ENCODE assay signal across 20 cellular contexts in the genomic region with DNA sequence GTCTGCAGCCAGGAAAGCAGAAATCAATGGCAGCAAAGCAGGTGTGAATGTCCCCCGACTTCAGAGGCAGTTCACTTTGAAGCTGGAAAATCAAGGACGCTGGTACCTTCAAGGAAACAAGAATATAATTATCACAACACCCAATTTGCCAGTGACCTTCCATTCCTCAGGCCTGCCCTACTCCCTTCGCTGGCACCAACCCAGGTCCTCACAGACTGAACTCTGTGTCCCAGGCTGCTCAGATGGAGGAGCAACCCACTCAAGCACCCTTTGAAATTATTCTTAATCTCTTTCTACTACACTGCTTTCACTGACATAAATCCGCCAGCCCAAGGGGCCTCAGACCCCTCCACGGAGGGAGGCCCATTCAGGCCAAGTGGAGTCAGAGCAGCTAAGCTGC.
DNase-seq lines count a peak whose midpoint lies in the region; ATAC-seq and TF ChIP-seq lines count a peak whose summit lies in the region.
"Had no signal": no experiment of that assay in that cellular context is flagged by ENCODE, and none has a peak within 500 bp of the region (broad histone marks: within the 10 kb centered on the region; RNA-seq: fewer than 3 reads in every experiment).

No MANE protein-coding gene starts in this region.

- H3K4me3 Mint-ChIP-seq in GM23338 = no peak overlapping the region
- no peak overlapping the region for H3K4me3 Mint-ChIP-seq in endodermal cell
- no peak overlapping the region for H3K4me3 Mint-ChIP-seq in nephron progenitor cell
- H3K4me3 Mint-ChIP-seq: CD4-positive, alpha-beta T cell had no signal

- DNase-seq in GM23338 (ENCODE audit: low spot score) (no peak), endodermal cell (peak; percentile 37), nephron progenitor cell (peak; percentile 13), testis (peak; percentile 79), pons (ENCODE audit: low spot score) (no peak), iPS-NIHi11 (ENCODE audit: low spot score) (no peak), GM10248 (ENCODE audit: extremely low spot score) (no peak)
- no peak for DNase-seq in activated CD4-positive, alpha-beta T cell treated with anti-CD3 and anti-CD28 coated beads, Interleukin-2, amount 50 U/mL, for 4 hours
- DNase-seq: ACHN; BE2C; Caco-2; CD4-positive, alpha-beta T cell; DMS79; GF-D8; GM23248; HCEC 1CT; IMR-90 had no signal

- H2AFZ ChIP-seq in GM23338 = peak overlapping the region; percentile 69
- H2AFZ ChIP-seq: GM23248 had no signal

- no peaks in the 10 kb centered on the region for H3K36me3 Mint-ChIP-seq in GM23338 (ENCODE audit: low read depth)
- H3K36me3 Mint-ChIP-seq in endodermal cell (ENCODE audit: low read depth) = no peaks in the 10 kb centered on the region
- H3K36me3 Mint-ChIP-seq in nephron progenitor cell (ENCODE audit: low read depth) = no peaks in the 10 kb centered on the region

- 85 to 100% methylated on average over 4 to 5 of the region's 5 CpGs for WGBS in endodermal cell (ENCODE audit: insufficient coverage in 1 of 2, insufficient read length in 1 of 2), 2 experiments
- WGBS in testis, 2 donors = 32 to 46% methylated on average over 5 of the region's 5 CpGs

- H3K9me2 ChIP-seq in GM23338 (ENCODE audit: insufficient read depth) = no peaks in the 10 kb centered on the region

- H3K4me1 ChIP-seq in GM23338 (ENCODE audit: insufficient read depth) (no peaks in the 10 kb centered on the region), endodermal cell (ENCODE audit: control insufficient read depth, insufficient read depth, low read length) (no peaks in the 10 kb centered on the region), testis (peaks cover 9% of the 10 kb centered on the region)
- H3K4me1 ChIP-seq: BE2C, Caco-2 had no signal

- no peaks in the 10 kb centered on the region for H3K9me3 ChIP-seq in endodermal cell (ENCODE audit: control insufficient read depth, low read length)
- no peaks in the 10 kb centered on the region for H3K9me3 ChIP-seq in testis
- H3K9me3 ChIP-seq: BE2C, Caco-2 had no signal

- CTCF ChIA-PET in GM10248 (lab: Yijun Ruan, JAX) = no interaction called here

- H3K27me3 Mint-ChIP-seq in GM23338 (ENCODE audit: insufficient read depth, low read depth, poor library complexity) = no peaks in the 10 kb centered on the region
- no peaks in the 10 kb centered on the region for H3K27me3 Mint-ChIP-seq in endodermal cell (ENCODE audit: insufficient read depth)
- peaks cover 12% of the 10 kb centered on the region for H3K27me3 Mint-ChIP-seq in nephron progenitor cell (ENCODE audit: low read depth, poor library complexity)
- H3K27me3 Mint-ChIP-seq: CD4-positive, alpha-beta T cell had no signal

- H3K36me3 ChIP-seq in GM23338 (ENCODE audit: insufficient read depth) (no peaks in the 10 kb centered on the region), endodermal cell (ENCODE audit: control insufficient read depth, insufficient read depth, low read length) (no peaks in the 10 kb centered on the region), testis (ENCODE audit: low read depth, missing control alignments) (no peaks in the 10 kb centered on the region)
- H3K36me3 ChIP-seq: BE2C had no signal

- H3F3A ChIP-seq in GM23338 (replicated peaks; ENCODE audit: low read depth) = no peaks in the 10 kb centered on the region

- H3K27me3 ChIP-seq in GM23338 (ENCODE audit: insufficient read depth) = no peaks in the 10 kb centered on the region
- no peaks in the 10 kb centered on the region for H3K27me3 ChIP-seq in endodermal cell (ENCODE audit: control insufficient read depth, insufficient read depth, low read length, poor library complexity, severe bottlenecking)
- no peaks in the 10 kb centered on the region for H3K27me3 ChIP-seq in testis
- H3K27me3 ChIP-seq: BE2C had no signal

- no peak overlapping the region for H3K4me3 ChIP-seq in GM23338
- no peak overlapping the region for H3K4me3 ChIP-seq in endodermal cell (ENCODE audit: low read length)
- no peak overlapping the region for H3K4me3 ChIP-seq in testis
- H3K4me3 ChIP-seq: GM12878, GM23248, K562 had no signal

- TF ChIP-seq POLR2A in testis (IDR thresholded peaks at IDR 0.05) = no peak

- H3K9me3 Mint-ChIP-seq in GM23338 (no peaks in the 10 kb centered on the region; the same call in 2 of the 3 replicates), endodermal cell (no peaks in the 10 kb centered on the region), nephron progenitor cell (no peaks in the 10 kb centered on the region)
- H3K9me3 Mint-ChIP-seq: CD4-positive, alpha-beta T cell had no signal

- POLR2A ChIA-PET in GM10248 (lab: Yijun Ruan, JAX) = no interaction called here

- TF ChIP-seq CTCF in GM23338 (conservative IDR thresholded peaks at IDR 0.05; ENCODE audit: low read depth in 2 of 2) (no peak), endodermal cell (conservative IDR thresholded peaks at IDR 0.05) (no peak), nephron progenitor cell (IDR thresholded peaks at IDR 0.05) (no peak), testis (IDR thresholded peaks at IDR 0.05) (no peak), GM10248 (IDR thresholded peaks at IDR 0.05; ENCODE audit: control extremely low read depth, extremely low read depth, low read depth, missing control alignments) (no peak)

- H3K27ac ChIP-seq in GM23338 (ENCODE audit: low read depth) = no peak overlapping the region
- H3K27ac ChIP-seq in endodermal cell (ENCODE audit: low read depth, low read length) = no peak overlapping the region
- H3K27ac ChIP-seq in testis = no peak overlapping the region
- H3K27ac ChIP-seq: C4-2B, GM23248 had no signal

- H3K4me1 Mint-ChIP-seq in GM23338 = no peaks in the 10 kb centered on the region
- H3K4me1 Mint-ChIP-seq in endodermal cell = no peaks in the 10 kb centered on the region
- H3K4me1 Mint-ChIP-seq in nephron progenitor cell = peaks cover 41% of the 10 kb centered on the region

- ATAC-seq in GM23338 = no peak
- ATAC-seq: GM12878, K562 had no signal

- no peak overlapping the region for H3K4me2 ChIP-seq in GM23338

- no peaks in the 10 kb centered on the region for H4K20me1 ChIP-seq in GM23338 (replicated peaks; ENCODE audit: insufficient read depth)

- H3K79me2 ChIP-seq in GM23338 (replicated peaks; ENCODE audit: insufficient read depth) = no peaks in the 10 kb centered on the region

- H3K27ac Mint-ChIP-seq in GM23338 (no peak overlapping the region), endodermal cell (no peak overlapping the region), nephron progenitor cell (peak overlapping the region; percentile 90)
- H3K27ac Mint-ChIP-seq: CD4-positive, alpha-beta T cell had no signal

- intact Hi-C loops in testis (cut with DNase I; ENCODE audit: low total_unique reads) = no loop called here

- no peak overlapping the region for H3K9ac ChIP-seq in endodermal cell (ENCODE audit: extremely low read depth, low read length, poor library complexity, severe bottlenecking)
- H3K9ac ChIP-seq: GM23248 had no signal

TF ChIP-seq in GM23338, 12 proteins besides CTCF, POLR2A, EP300 and RAD21 (continues in another document):
- no peak for TF ChIP-seq JUNB (IDR thresholded peaks at IDR 0.05; ENCODE audit: unreplicated experiment)

Comparison
In these comparisons a context has a peak if more than half of its experiments do, and no peak if none do; other contexts are left out.
1. DNase-seq: peak in endodermal cell (single experiment), nephron progenitor cell (single experiment) and testis (single experiment); none in GM23338 (single experiment), pons (single experiment), iPS-NIHi11 (single experiment), activated CD4-positive, alpha-beta T cell treated with anti-CD3 and anti-CD28 coated beads, Interleukin-2, amount 50 U/mL, for 4 hours (0 of 2) and GM10248 (single experiment).